In the genomic region with DNA sequence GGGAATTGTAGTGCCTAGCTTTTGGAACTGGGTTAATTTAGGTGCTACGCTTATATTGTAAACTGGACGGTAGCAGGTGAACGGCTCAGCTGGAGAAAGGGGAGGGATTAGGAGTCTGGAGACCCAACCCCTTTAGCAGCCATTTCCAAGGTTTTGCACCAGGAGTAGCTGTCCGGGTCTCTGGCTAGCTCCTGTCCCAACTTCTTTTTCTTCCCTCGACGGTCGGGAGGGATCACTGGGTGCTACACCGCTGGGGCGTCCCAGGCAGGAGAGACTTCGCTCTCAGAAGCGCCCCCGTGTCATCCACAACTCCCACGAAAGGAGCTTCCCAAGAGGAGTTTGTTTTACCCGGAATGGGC, we compare ENCODE assay signal across 8 cellular contexts. TPM values are rescaled to one million over a fixed set of nuclear protein-coding genes. Genes with fewer than 3 reads are reported as not detected.
DNase-seq lines count a peak whose midpoint lies in the region; ATAC-seq, FAIRE-seq and TF ChIP-seq lines count a peak whose summit lies in the region.

No MANE protein-coding gene starts in this region.

- no peak overlapping the region for H4K8ac ChIP-seq in H1 (ENCODE audit: extremely low read depth, insufficient read depth, low read length)

- no peaks in the 10 kb centered on the region for H3K79me1 ChIP-seq in H1 (ENCODE audit: low read depth, low read length)

- H3K4me2 ChIP-seq in H1 (ENCODE audit: insufficient read depth in 1 of 2, low read depth in 2 of 2, low read length in 2 of 2) (peak overlapping the region; percentile 99), neural cell (ENCODE audit: low read length) (peak overlapping the region; percentile 81)

- H4K91ac ChIP-seq in H1 (replicated peaks; ENCODE audit: insufficient read length, low read length): no peak overlapping the region

- H3K27me3 Mint-ChIP-seq in activated CD8-positive, alpha-beta memory T cell treated with anti-CD3 and anti-CD28 coated beads, Interleukin-2, amount 10 ng/mL, durations not matched to agents 7 days and 5 days: peaks cover 53% of the 10 kb centered on the region

- CTCF ChIA-PET in H1 (lab: Charles Lee; ENCODE audit: partially characterized antibody): interaction anchor here (0.5 to 1.6 kb wide), 11 partner anchors 12 to 755 kb away, joined by 3 to 5 read pairs (median 4); no protein-coding TSS in a partner anchor
- CTCF ChIA-PET in activated CD8-positive, alpha-beta memory T cell treated with anti-CD3 and anti-CD28 coated beads, Interleukin-2, amount 10 ng/mL, durations not matched to agents 7 days and 5 days (lab: Charles Lee): no interaction called here

- H3K18ac ChIP-seq in H1 (ENCODE audit: extremely low read depth, low read length): no peak overlapping the region; the same call in 1 of the 2 replicates

- no peak overlapping the region for H4K5ac ChIP-seq in H1 (ENCODE audit: insufficient read length, low read depth, low read length)

- H3K27me3 ChIP-seq in H7 (ENCODE audit: control insufficient read depth, insufficient read depth, low read length) (peaks cover 31% of the 10 kb centered on the region), H1 (replicated peaks in 1 of 4; ENCODE audit: control insufficient read depth in 3 of 4, extremely low read depth in 1 of 4, insufficient read depth in 3 of 4, low read length in 3 of 4) (peaks cover 0 to 16% (median 10%) of the 10 kb centered on the region in 4 experiments; a peak in 6 of 7 replicates), neural cell (ENCODE audit: insufficient read depth, low read depth, low read length) (peaks cover 26% of the 10 kb centered on the region)

- H3K79me2 ChIP-seq in H1 (ENCODE audit: control insufficient read depth in 1 of 2, insufficient read depth in 2 of 2, low read length in 2 of 2): peaks cover 0 to 25% of the 10 kb centered on the region in 2 experiments; a peak in 2 of 4 replicates
- H3K79me2 ChIP-seq in neural cell (replicated peaks; ENCODE audit: insufficient read depth, low read length): peaks cover 14% of the 10 kb centered on the region

- H4K20me1 ChIP-seq in H1 (replicated peaks in 1 of 2; ENCODE audit: control insufficient read depth in 1 of 2, insufficient read depth in 2 of 2, low read length in 2 of 2) (peaks cover 0 to 1% of the 10 kb centered on the region in 2 experiments), neural cell (ENCODE audit: insufficient read depth) (no peaks in the 10 kb centered on the region)

- no peak overlapping the region for H2BK20ac ChIP-seq in H1 (ENCODE audit: low read length)

- no peak overlapping the region for H2BK5ac ChIP-seq in H1 (ENCODE audit: low read depth, low read length)

- H3F3A ChIP-seq in neural cell (ENCODE audit: insufficient read depth, low read length, poor library complexity, severe bottlenecking): no peaks in the 10 kb centered on the region

- H3K4me1 Mint-ChIP-seq in activated CD8-positive, alpha-beta memory T cell treated with anti-CD3 and anti-CD28 coated beads, Interleukin-2, amount 10 ng/mL, durations not matched to agents 7 days and 5 days: peaks cover 11% of the 10 kb centered on the region

- no peaks in the 10 kb centered on the region for H3K9me3 Mint-ChIP-seq in activated CD8-positive, alpha-beta memory T cell treated with anti-CD3 and anti-CD28 coated beads, Interleukin-2, amount 10 ng/mL, durations not matched to agents 7 days and 5 days (ENCODE audit: low read depth)

- H3K9me2 ChIP-seq in neural cell (ENCODE audit: insufficient read depth, low read length): no peaks in the 10 kb centered on the region

- peak; percentile 97 for FAIRE-seq in H1 (lab: Jason Lieb, UNC)

- no peak overlapping the region for H3K56ac ChIP-seq in H1 (replicated peaks; ENCODE audit: insufficient read length, low read depth, low read length)

- H3K36me3 Mint-ChIP-seq in activated CD8-positive, alpha-beta memory T cell treated with anti-CD3 and anti-CD28 coated beads, Interleukin-2, amount 10 ng/mL, durations not matched to agents 7 days and 5 days: peaks cover 2% of the 10 kb centered on the region

- no peak for ATAC-seq in GM19467 (IDR thresholded peaks at IDR 0.05; ENCODE audit: unreplicated experiment)
- no peak for ATAC-seq in activated CD8-positive, alpha-beta memory T cell treated with anti-CD3 and anti-CD28 coated beads, Interleukin-2, amount 10 ng/mL, durations not matched to agents 7 days and 5 days

- H3K14ac ChIP-seq in H1 (ENCODE audit: insufficient read length): no peak overlapping the region

- TF ChIP-seq CTCF in H1 (IDR thresholded peaks at IDR 0.05; ENCODE audit: control extremely low read depth in 1 of 3, insufficient read depth in 1 of 3, low read depth in 1 of 3, low read length in 3 of 3): no peak
- no peak for TF ChIP-seq CTCF in neural cell (IDR thresholded peaks at IDR 0.05; ENCODE audit: poor library complexity, severe bottlenecking)

- peaks cover 3 to 9% (median 6%) of the 10 kb centered on the region in 4 experiments; a peak in 5 of 7 replicates for H3K4me1 ChIP-seq in H1 (replicated peaks in 1 of 4; ENCODE audit: control insufficient read depth in 3 of 4, insufficient read depth in 4 of 4, low read length in 3 of 4)

- no peak overlapping the region for H3K27ac Mint-ChIP-seq in activated CD8-positive, alpha-beta memory T cell treated with anti-CD3 and anti-CD28 coated beads, Interleukin-2, amount 10 ng/mL, durations not matched to agents 7 days and 5 days

- H3K23me2 ChIP-seq in H1 (ENCODE audit: low read depth, low read length): peaks cover 31% of the 10 kb centered on the region

- H3K27ac ChIP-seq in H1 (ENCODE audit: low read depth, low read length): no peak overlapping the region
- no peak overlapping the region for H3K27ac ChIP-seq in neural cell (ENCODE audit: low read length)

- peak overlapping the region; percentile 98 for H2AFZ ChIP-seq in H1 (ENCODE audit: low read length)
- H2AFZ ChIP-seq in neural cell (ENCODE audit: low read depth, low read length): no peak overlapping the region

- H3K4me3 ChIP-seq in H7 (ENCODE audit: insufficient read depth, low read depth, low read length) (peak overlapping the region; percentile 72), H1 (ENCODE audit: extremely low read depth in 1 of 4, insufficient read depth in 2 of 4, low read depth in 3 of 4, low read length in 4 of 4) (peak overlapping the region; percentile 49 to 89 (median 86)), neural cell (ENCODE audit: low read length) (peak overlapping the region; percentile 83)

- 3% methylated on average over 14 of the region's 14 CpGs; no CpG with 5 or more reads in 1 of the 2 experiments for WGBS in H1 (ENCODE audit: extremely low coverage in 1 of 2, insufficient coverage in 1 of 2, insufficient read length in 1 of 2, insufficient replicate concordance in 2 of 2, low coverage in 1 of 2, low lambda C conversion rate in 2 of 2, missing lambda C conversion rate in 1 of 2), 2 experiments

- DNase-seq in H7 (peak; percentile 75), NCI-H446 (lab: John Stamatoyannopoulos, UW) (peak; percentile 85 to 95), H1 (ENCODE audit: low read depth in 1 of 2, low spot score in 2 of 2) (peak in 1 of 2 experiments; percentile 75), cortex of kidney (lab: John Stamatoyannopoulos, UW) (no peak)
- no peak for DNase-seq in stimulated activated naive CD4-positive, alpha-beta T cell (lab: John Stamatoyannopoulos, UW)
- DNase-seq in activated CD8-positive, alpha-beta memory T cell treated with anti-CD3 and anti-CD28 coated beads, Interleukin-2, amount 10 ng/mL, durations not matched to agents 7 days and 5 days: no peak

- H2AK5ac ChIP-seq in H1 (ENCODE audit: low read depth, low read length): no peak overlapping the region

- no peak overlapping the region for H3K4ac ChIP-seq in H1 (replicated peaks; ENCODE audit: insufficient read length, low read depth, low read length)

- H3K23ac ChIP-seq in H1 (ENCODE audit: insufficient read length): no peak overlapping the region

- POLR2A ChIA-PET in H1 (lab: Charles Lee; ENCODE audit: partially characterized antibody): interaction anchor here (0.7 to 1.3 kb wide), 4 partner anchors 14 to 526 kb away, joined by 3 read pairs; no protein-coding TSS in a partner anchor

- TF ChIP-seq RAD21 in H1 (IDR thresholded peaks at IDR 0.05 in 1 of 2, conservative IDR thresholded peaks at IDR 0.05 in 1 of 2; ENCODE audit: low read depth in 2 of 2, low read length in 2 of 2) (0 out of 4 replicates have a peak, but pooled peaks of 1 of the 2 experiments have one; percentile 2), neural cell (conservative IDR thresholded peaks at IDR 0.05) (no peak)

- peak overlapping the region in 1 of 4 experiments; percentile 8; a peak in 2 of 7 replicates for H3K9ac ChIP-seq in H1 (replicated peaks in 1 of 4; ENCODE audit: extremely low read depth in 1 of 4, low read depth in 3 of 4, low read length in 3 of 4)
- H3K9ac ChIP-seq in neural cell (ENCODE audit: low read length): peak overlapping the region; percentile 71

- no peak; a peak in 1 of 3 replicates for TF ChIP-seq POLR2A in H1 (IDR thresholded peaks at IDR 0.05; ENCODE audit: control extremely low read depth in 1 of 2, low read depth in 2 of 2, low read length in 2 of 2)

- H2BK120ac ChIP-seq in H1 (replicated peaks; ENCODE audit: low read depth, low read length): no peak overlapping the region

- TF ChIP-seq EP300 in H1 (IDR thresholded peaks at IDR 0.05; ENCODE audit: borderline replicate concordance in 1 of 2, low read depth in 2 of 2, low read length in 2 of 2): no peak
- TF ChIP-seq EP300 in neural cell (conservative IDR thresholded peaks at IDR 0.05; ENCODE audit: poor library complexity, severe bottlenecking): no peak

- no peak overlapping the region for H2BK12ac ChIP-seq in H1 (ENCODE audit: low read depth, low read length)

- H2BK15ac ChIP-seq in H1 (ENCODE audit: low read length): no peak overlapping the region

- H3K36me3 ChIP-seq in H7 (replicated peaks; ENCODE audit: control insufficient read depth, insufficient read depth, low read length) (no peaks in the 10 kb centered on the region), H1 (ENCODE audit: control insufficient read depth in 2 of 4, insufficient read depth in 4 of 4, low read length in 3 of 4) (no peaks in the 10 kb centered on the region), neural cell (ENCODE audit: insufficient read depth, low read length) (no peaks in the 10 kb centered on the region)

- H3K4me3 Mint-ChIP-seq in activated CD8-positive, alpha-beta memory T cell treated with anti-CD3 and anti-CD28 coated beads, Interleukin-2, amount 10 ng/mL, durations not matched to agents 7 days and 5 days: no peak overlapping the region

- H3K9me3 ChIP-seq in H1 (ENCODE audit: insufficient read depth in 2 of 2, low read depth in 1 of 2, low read length in 1 of 2) (no peaks in the 10 kb centered on the region), neural cell (ENCODE audit: low read length) (no peaks in the 10 kb centered on the region)

RNA-seq across cellular contexts. Expression of gene LINGO2, which starts 0.7 kb away (rescaled TPM):
- total RNA-seq in H7 (2014; rRNA removed; shearing (Covaris generic)): 1.3 and 2.8 TPM in 2 replicates
- total RNA-seq in H1 (2021; fragmentation: NEBNext Ultra II Directional; extraction: Animal tissue kit (Norgen Biotek cat#: 25700)): 1.4 and 2.2 TPM in 2 replicates
- 1.5 and 2.7 TPM in 2 replicates for polyA plus RNA-seq in H1 (2011; rRNA removed)
- polyA plus RNA-seq in H1 (2011; cell fraction: cytosol; rRNA removed): 1.6 TPM
- polyA plus RNA-seq in H1 (2011; cell fraction: nucleus; rRNA removed): 2.3 TPM
- 1.7 to 2.3 TPM (median 2.2 TPM) in 4 replicates for polyA plus RNA-seq in H1 (2012, experiment 1 of 2)
- polyA plus RNA-seq in H1 (2012, experiment 2 of 2): 1.3 TPM
- 4.4 TPM for polyA plus RNA-seq in H1 (2013, experiment 1 of 2)
- 4.0 TPM for polyA plus RNA-seq in H1 (2013, experiment 2 of 2)
- polyA minus RNA-seq in H1 (2011; rRNA and poly(A)+ RNA removed): 3.4 and 6.5 TPM in 2 replicates
- 1.2 TPM for polyA minus RNA-seq in H1 (2011; cell fraction: cytosol; rRNA and poly(A)+ RNA removed)
- polyA minus RNA-seq in H1 (2011; cell fraction: nucleus; rRNA and poly(A)+ RNA removed): 11.0 TPM
- 11.0 and 14.5 TPM in 2 replicates for polyA plus RNA-seq in neural cell
- 68.6 and 74.3 TPM in 2 replicates for polyA minus RNA-seq in neural cell
- not detected for total RNA-seq in activated CD8-positive, alpha-beta memory T cell treated with anti-CD3 and anti-CD28 coated beads, Interleukin-2, amount 10 ng/mL, durations not matched to agents 7 days and 5 days

Comparison
In these comparisons a context has a peak if more than half of its experiments do, and no peak if none do; other contexts are left out.
1. DNase-seq: peak in H7 (single experiment) and NCI-H446 (2 of 2); none in stimulated activated naive CD4-positive, alpha-beta T cell (0 of 6), activated CD8-positive, alpha-beta memory T cell treated with anti-CD3 and anti-CD28 coated beads, Interleukin-2, amount 10 ng/mL, durations not matched to agents 7 days and 5 days (single experiment) and cortex of kidney (single experiment).
2. Peak in every context shown above with its lines, with median percentiles within 50 percentile points of each other: H3K4me3 ChIP-seq.